ENCODE assay signal across 8 cellular contexts in the genomic region with DNA sequence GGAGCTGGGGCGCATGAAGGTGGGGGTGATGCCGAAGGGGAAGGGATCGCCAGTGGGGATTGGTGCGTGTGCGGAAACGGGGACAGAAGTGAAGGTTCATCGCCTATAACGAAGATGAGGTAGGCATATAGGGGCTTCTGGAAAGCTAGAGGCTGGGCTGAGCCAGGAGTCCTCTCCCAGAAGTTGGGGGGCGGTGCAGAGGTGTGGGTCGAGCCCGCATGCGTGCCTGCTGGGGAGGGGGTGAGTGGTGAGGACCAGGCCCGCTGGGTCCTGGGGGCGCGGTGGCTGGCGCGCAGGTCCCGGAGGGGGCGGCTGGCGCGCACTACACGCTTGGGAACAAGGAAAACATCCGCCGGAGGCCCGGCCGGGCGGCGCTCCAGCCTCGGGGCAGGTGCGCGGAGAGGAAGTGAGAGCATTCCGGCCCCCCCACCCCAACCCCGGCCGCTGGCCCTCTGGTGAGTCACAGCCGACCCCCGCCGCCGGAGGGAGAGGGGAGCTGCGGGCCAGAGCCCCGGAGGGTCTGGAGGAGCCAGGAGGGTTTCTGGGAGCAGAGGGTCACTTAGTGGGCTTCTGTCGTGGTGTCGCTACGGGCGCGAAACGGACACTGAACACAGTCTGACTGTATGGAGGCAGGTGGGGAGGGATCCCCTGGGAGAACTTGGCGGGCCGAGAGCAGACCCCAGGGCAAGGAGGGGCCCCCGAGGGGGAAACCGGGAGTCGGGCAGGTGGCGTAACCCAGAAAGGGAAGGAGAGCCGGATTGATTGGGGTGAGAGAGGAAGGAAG. TPM values are rescaled to one million over a fixed set of nuclear protein-coding genes. Genes with fewer than 3 reads are reported as not detected.
DNase-seq lines count a peak whose midpoint lies in the region; ATAC-seq lines count a peak whose summit lies in the region.

No MANE protein-coding gene starts in this region.

- no peaks in the 10 kb centered on the region for H3K27me3 ChIP-seq in mucosa of stomach (ENCODE audit: control insufficient read depth, insufficient read depth, low read length)

- CTCF ChIA-PET in activated CD8-positive, alpha-beta T cell treated with anti-CD3 and anti-CD28 coated beads, Interleukin-2, amount 10 ng/mL, durations not matched to agents 7 days and 5 days (lab: Charles Lee), result interaction anchor here (0.7 to 4.5 kb wide), 29 partner anchors 9 to 146 kb away, joined by 3 to 61 read pairs (median 6); partner anchors contain the start of genes ARHGEF39, CCDC107, CREB3 and GBA2

- H3K36me3 Mint-ChIP-seq in activated CD8-positive, alpha-beta T cell treated with anti-CD3 and anti-CD28 coated beads, Interleukin-2, amount 10 ng/mL, durations not matched to agents 7 days and 5 days (ENCODE audit: low read depth), result peaks cover 25% of the 10 kb centered on the region
- peaks cover 24% of the 10 kb centered on the region for H3K36me3 Mint-ChIP-seq in stimulated activated naive CD8-positive, alpha-beta T cell treated with anti-CD3 and anti-CD28 coated beads, Interleukin-15, Interleukin-2, amounts not matched to agents 100 ng/mL and 50 ng/mL, for 24 hours (ENCODE audit: low read depth)

- ATAC-seq in HG02798 (IDR thresholded peaks at IDR 0.05; ENCODE audit: poor library complexity, unreplicated experiment), result peak; percentile 62
- peak; percentile 87 for ATAC-seq in activated CD8-positive, alpha-beta T cell treated with anti-CD3 and anti-CD28 coated beads, Interleukin-2, amount 10 ng/mL, durations not matched to agents 7 days and 5 days

- peak overlapping the region; percentile 67 for H3K4me3 ChIP-seq in mucosa of stomach (ENCODE audit: low read length)

- H3K9ac ChIP-seq in mucosa of stomach (ENCODE audit: low read length), result peak overlapping the region; percentile 98

- DNase-seq in NCI-H1417 (lab: John Stamatoyannopoulos, UW), result peak; percentile 54 to 85 (median 80)
- DNase-seq in NCI-H1417 treated with DMSO at 0.1 percent for 48 hours (lab: John Stamatoyannopoulos, UW), result no peak
- DNase-seq in NCI-H2171 treated with DMSO at 0.1 percent for 48 hours (lab: John Stamatoyannopoulos, UW), result peak; percentile 72
- DNase-seq in activated CD8-positive, alpha-beta T cell treated with anti-CD3 and anti-CD28 coated beads, Interleukin-2, amount 10 ng/mL, durations not matched to agents 7 days and 5 days, result peak; percentile 87
- DNase-seq in epithelial cell of prostate (ENCODE audit: low read depth, low spot score), result no peak

- H3K27me3 Mint-ChIP-seq in activated CD8-positive, alpha-beta T cell treated with anti-CD3 and anti-CD28 coated beads, Interleukin-2, amount 10 ng/mL, durations not matched to agents 7 days and 5 days (ENCODE audit: low read depth), result no peaks in the 10 kb centered on the region
- H3K27me3 Mint-ChIP-seq in stimulated activated naive CD8-positive, alpha-beta T cell treated with anti-CD3 and anti-CD28 coated beads, Interleukin-15, Interleukin-2, amounts not matched to agents 100 ng/mL and 50 ng/mL, for 24 hours, result no peaks in the 10 kb centered on the region

- H3K27ac ChIP-seq in epithelial cell of prostate, result peak overlapping the region; percentile 88

- H3K4me3 Mint-ChIP-seq in activated CD8-positive, alpha-beta T cell treated with anti-CD3 and anti-CD28 coated beads, Interleukin-2, amount 10 ng/mL, durations not matched to agents 7 days and 5 days, result peak overlapping the region; percentile 87
- peak overlapping the region; percentile 97 for H3K4me3 Mint-ChIP-seq in stimulated activated naive CD8-positive, alpha-beta T cell treated with anti-CD3 and anti-CD28 coated beads, Interleukin-15, Interleukin-2, amounts not matched to agents 100 ng/mL and 50 ng/mL, for 24 hours

- H3K4me1 ChIP-seq in mucosa of stomach (ENCODE audit: control insufficient read depth, insufficient read depth, low read length), result peaks cover 15% of the 10 kb centered on the region

- H3K9me3 ChIP-seq in mucosa of stomach (ENCODE audit: control insufficient read depth, low read length), result no peaks in the 10 kb centered on the region

- no peaks in the 10 kb centered on the region for H3K9me3 Mint-ChIP-seq in activated CD8-positive, alpha-beta T cell treated with anti-CD3 and anti-CD28 coated beads, Interleukin-2, amount 10 ng/mL, durations not matched to agents 7 days and 5 days (ENCODE audit: insufficient read depth)
- H3K9me3 Mint-ChIP-seq in stimulated activated naive CD8-positive, alpha-beta T cell treated with anti-CD3 and anti-CD28 coated beads, Interleukin-15, Interleukin-2, amounts not matched to agents 100 ng/mL and 50 ng/mL, for 24 hours, result no peaks in the 10 kb centered on the region

- POLR2A ChIA-PET in activated CD8-positive, alpha-beta T cell treated with anti-CD3 and anti-CD28 coated beads, Interleukin-2, amount 10 ng/mL, durations not matched to agents 7 days and 5 days (lab: Charles Lee), result interaction anchor here (0.8 kb wide), 1 partner anchor 16 kb away, joined by 3 read pairs; no protein-coding TSS in a partner anchor

- H3K27ac Mint-ChIP-seq in activated CD8-positive, alpha-beta T cell treated with anti-CD3 and anti-CD28 coated beads, Interleukin-2, amount 10 ng/mL, durations not matched to agents 7 days and 5 days, result peak overlapping the region; percentile 94
- peak overlapping the region; percentile 95 for H3K27ac Mint-ChIP-seq in stimulated activated naive CD8-positive, alpha-beta T cell treated with anti-CD3 and anti-CD28 coated beads, Interleukin-15, Interleukin-2, amounts not matched to agents 100 ng/mL and 50 ng/mL, for 24 hours

- peaks cover 35% of the 10 kb centered on the region for H3K4me1 Mint-ChIP-seq in activated CD8-positive, alpha-beta T cell treated with anti-CD3 and anti-CD28 coated beads, Interleukin-2, amount 10 ng/mL, durations not matched to agents 7 days and 5 days (ENCODE audit: low read depth)
- H3K4me1 Mint-ChIP-seq in stimulated activated naive CD8-positive, alpha-beta T cell treated with anti-CD3 and anti-CD28 coated beads, Interleukin-15, Interleukin-2, amounts not matched to agents 100 ng/mL and 50 ng/mL, for 24 hours (ENCODE audit: low read depth), result peaks cover 39% of the 10 kb centered on the region

- H3K36me3 ChIP-seq in mucosa of stomach (ENCODE audit: control insufficient read depth, insufficient read depth, low read length), result peaks cover 10% of the 10 kb centered on the region

RNA-seq across cellular contexts. Expression of gene MSMP, which starts 2.9 kb away (rescaled TPM):
- total RNA-seq in activated CD8-positive, alpha-beta T cell treated with anti-CD3 and anti-CD28 coated beads, Interleukin-2, amount 10 ng/mL, durations not matched to agents 7 days and 5 days, result under 1 TPM; 0.61 to 0.89 TPM

RNA-seq across cellular contexts. Expression of gene RGP1, which starts 7.8 kb away (rescaled TPM):
- total RNA-seq in activated CD8-positive, alpha-beta T cell treated with anti-CD3 and anti-CD28 coated beads, Interleukin-2, amount 10 ng/mL, durations not matched to agents 7 days and 5 days, result 10 to 100 TPM; 22.1 to 22.9 TPM

RNA-seq across cellular contexts. Expression of gene GBA2, which starts 7.9 kb away (rescaled TPM):
- 10 to 100 TPM; 52.6 to 56.4 TPM for total RNA-seq in activated CD8-positive, alpha-beta T cell treated with anti-CD3 and anti-CD28 coated beads, Interleukin-2, amount 10 ng/mL, durations not matched to agents 7 days and 5 days

RNA-seq across cellular contexts. Expression of gene CREB3, which starts 24.5 kb away (rescaled TPM):
- 10 to 100 TPM; 21.6 to 21.7 TPM for total RNA-seq in activated CD8-positive, alpha-beta T cell treated with anti-CD3 and anti-CD28 coated beads, Interleukin-2, amount 10 ng/mL, durations not matched to agents 7 days and 5 days

RNA-seq across cellular contexts. Expression of gene TLN1, which starts 24.9 kb away (rescaled TPM):
- total RNA-seq in activated CD8-positive, alpha-beta T cell treated with anti-CD3 and anti-CD28 coated beads, Interleukin-2, amount 10 ng/mL, durations not matched to agents 7 days and 5 days, result 100 to 1,000 TPM; 448 to 450 TPM

Comparison
In these comparisons a context has a peak if more than half of its experiments do, and no peak if none do; other contexts are left out.
1. DNase-seq: peak in NCI-H1417 (3 of 3), NCI-H2171 treated with DMSO at 0.1 percent for 48 hours (single experiment) and activated CD8-positive, alpha-beta T cell treated with anti-CD3 and anti-CD28 coated beads, Interleukin-2, amount 10 ng/mL, durations not matched to agents 7 days and 5 days (single experiment); none in NCI-H1417 treated with DMSO at 0.1 percent for 48 hours (single experiment) and epithelial cell of prostate (single experiment).